19 cellular contexts compared by ENCODE assay signal in the genomic region with DNA sequence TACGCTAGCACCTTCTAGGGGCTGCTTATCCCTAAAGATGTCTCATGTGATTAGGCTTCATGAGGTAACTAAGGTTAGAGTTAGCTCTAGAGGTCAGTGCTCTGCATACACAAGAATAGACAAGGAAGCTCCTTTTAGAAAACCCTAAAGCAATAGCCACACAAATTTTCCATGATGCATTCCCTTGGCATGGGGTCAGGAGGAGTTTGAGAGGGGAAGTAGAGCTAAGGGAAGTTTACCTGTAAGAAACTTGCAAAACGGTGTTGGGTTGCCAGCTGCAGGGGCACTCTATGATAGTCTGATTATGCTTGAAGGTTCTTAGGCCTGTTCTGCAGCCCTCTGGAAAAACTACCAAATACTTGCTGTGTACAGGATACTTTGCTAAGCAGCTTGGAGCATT. TPM values are rescaled to one million over a fixed set of nuclear protein-coding genes. Genes with fewer than 3 reads are reported as not detected.
"Had no signal": no experiment of that assay in that cellular context is flagged by ENCODE, and none has a peak within 500 bp of the region (broad histone marks: within the 10 kb centered on the region; RNA-seq: fewer than 3 reads in every experiment).

No MANE protein-coding gene starts in this region.

- H3K4me1 ChIP-seq: colonic mucosa had no signal

- H3K27me3 ChIP-seq: colonic mucosa, tibial artery, upper lobe of left lung, uterus had no signal

- H3K4me3 ChIP-seq: colonic mucosa, mucosa of descending colon, tibial artery, upper lobe of left lung, uterus had no signal

- H3K9me3 Mint-ChIP-seq: naive thymus-derived CD8-positive, alpha-beta T cell had no signal

- H3K36me3 Mint-ChIP-seq: naive thymus-derived CD8-positive, alpha-beta T cell had no signal

- H3K4me3 Mint-ChIP-seq: endodermal cell; naive thymus-derived CD8-positive, alpha-beta T cell had no signal

- H3K9me3 ChIP-seq: colonic mucosa, mucosa of descending colon, tibial artery, upper lobe of left lung, uterus had no signal

- H3K36me3 ChIP-seq: colonic mucosa, upper lobe of left lung, uterus had no signal

- H3K27ac ChIP-seq: colonic mucosa, tibial artery, upper lobe of left lung, uterus had no signal

- ATAC-seq: mucosa of descending colon; naive thymus-derived CD8-positive, alpha-beta T cell; right cardiac atrium had no signal

- H3K27ac Mint-ChIP-seq: endodermal cell; naive thymus-derived CD8-positive, alpha-beta T cell had no signal

- DNase-seq: cerebellar nuclear complex; colonic mucosa; dermis blood vessel endothelial cell; effector CD4-positive, alpha-beta T cell; endodermal cell; foreskin melanocyte; hippocampal formation; kidney glomerular epithelial cell; mucosa of descending colon; naive thymus-derived CD8-positive, alpha-beta T cell; right cardiac atrium; small intestine; stimulated activated CD4-positive, alpha-beta T cell treated with anti-CD3 and anti-CD28 coated beads, Interleukin-12 subunit alpha, Interleukin-12 subunit beta, amount 100 ng/mL, for 4 hours; stimulated activated naive CD4-positive, alpha-beta T cell treated with Interleukin-2 at 50 U/mL for 16 hours; tibial artery; uterus had no signal

RNA-seq across cellular contexts. Expression of a gene that starts 39.0 kb away (rescaled TPM):
- total RNA-seq: colonic mucosa; dermis blood vessel endothelial cell; endodermal cell; lower leg skin; mucosa of descending colon; naive thymus-derived CD8-positive, alpha-beta T cell; right cardiac atrium; temporal lobe had no signal
